Comparison of ENCODE assay signal across 8 cellular contexts in genomic region chr15:43492266-43492665, GRCh38. TPM values are rescaled to one million over a fixed set of nuclear protein-coding genes. Genes with fewer than 3 reads are reported as not detected.
DNase-seq lines count a peak whose midpoint lies in the region; ATAC-seq and TF ChIP-seq lines count a peak whose summit lies in the region.

No MANE protein-coding gene starts in this region.

- WGBS in lower leg skin, 2 donors = 7 to 11% methylated on average over 7 of the region's 7 CpGs

- peaks cover 33% of the 10 kb centered on the region for H3K4me1 Mint-ChIP-seq in activated naive CD4-positive, alpha-beta T cell treated with anti-CD3 and anti-CD28 coated beads, Interleukin-2, amount 10 ng/mL, durations not matched to agents 7 days and 5 days
- peaks cover 31% of the 10 kb centered on the region for H3K4me1 Mint-ChIP-seq in type B pancreatic cell (ENCODE audit: unreplicated experiment)

- no peaks in the 10 kb centered on the region for H3K9me3 Mint-ChIP-seq in activated naive CD4-positive, alpha-beta T cell treated with anti-CD3 and anti-CD28 coated beads, Interleukin-2, amount 10 ng/mL, durations not matched to agents 7 days and 5 days
- no peaks in the 10 kb centered on the region for H3K9me3 Mint-ChIP-seq in type B pancreatic cell

- H3K27ac Mint-ChIP-seq in activated naive CD4-positive, alpha-beta T cell treated with anti-CD3 and anti-CD28 coated beads, Interleukin-2, amount 10 ng/mL, durations not matched to agents 7 days and 5 days = peak overlapping the region; percentile 88
- H3K27ac Mint-ChIP-seq in type B pancreatic cell = peak overlapping the region; percentile 98

- peak overlapping the region; percentile 94 for H3K4me3 Mint-ChIP-seq in activated naive CD4-positive, alpha-beta T cell treated with anti-CD3 and anti-CD28 coated beads, Interleukin-2, amount 10 ng/mL, durations not matched to agents 7 days and 5 days
- H3K4me3 Mint-ChIP-seq in type B pancreatic cell = peak overlapping the region; percentile 99

- no peak for TF ChIP-seq POLR2A in lower leg skin (IDR thresholded peaks at IDR 0.05)

- no peaks in the 10 kb centered on the region for H3K27me3 Mint-ChIP-seq in activated naive CD4-positive, alpha-beta T cell treated with anti-CD3 and anti-CD28 coated beads, Interleukin-2, amount 10 ng/mL, durations not matched to agents 7 days and 5 days
- H3K27me3 Mint-ChIP-seq in type B pancreatic cell = no peaks in the 10 kb centered on the region

- H3K4me3 ChIP-seq in lower leg skin (ENCODE audit: low read depth, poor library complexity, severe bottlenecking) = peak overlapping the region; percentile 83

- CTCF ChIA-PET in activated naive CD4-positive, alpha-beta T cell treated with anti-CD3 and anti-CD28 coated beads, Interleukin-2, amount 10 ng/mL, durations not matched to agents 7 days and 5 days (lab: Charles Lee) = no interaction called here

- no peak for TF ChIP-seq CTCF in lower leg skin (IDR thresholded peaks at IDR 0.05)
- no peak for TF ChIP-seq CTCF in type B pancreatic cell (conservative IDR thresholded peaks at IDR 0.05)

- peak overlapping the region; percentile 84 for H3K27ac ChIP-seq in angular gyrus (ENCODE audit: low read depth, low read length)

- DNase-seq in activated naive CD4-positive, alpha-beta T cell treated with anti-CD3 and anti-CD28 coated beads, Interleukin-2, amount 10 ng/mL, durations not matched to agents 7 days and 5 days = no peak
- DNase-seq in activated naive CD4-positive, alpha-beta T cell treated with Interleukin-2 at 50 U/mL for 16 hours = no peak
- DNase-seq in lower leg skin (ENCODE audit: low spot score in 2 of 2) = no peak
- no peak for DNase-seq in type B pancreatic cell (ENCODE audit: extremely low spot score, unreplicated experiment)
- DNase-seq in NCI-H526 (lab: John Stamatoyannopoulos, UW) = no peak

- H3K36me3 Mint-ChIP-seq in activated naive CD4-positive, alpha-beta T cell treated with anti-CD3 and anti-CD28 coated beads, Interleukin-2, amount 10 ng/mL, durations not matched to agents 7 days and 5 days = peaks cover 21% of the 10 kb centered on the region
- peaks cover 25% of the 10 kb centered on the region for H3K36me3 Mint-ChIP-seq in type B pancreatic cell

- ATAC-seq in HG02763 (IDR thresholded peaks at IDR 0.05; ENCODE audit: unreplicated experiment) (no peak), HG02588 (IDR thresholded peaks at IDR 0.05; ENCODE audit: unreplicated experiment) (no peak)

- intact Hi-C loops in lower leg skin (cut with DNase I; ENCODE audit: low total_unique reads) = no loop called here

RNA-seq across cellular contexts. Expression of gene TP53BP1, which starts 0.7 kb away (rescaled TPM):
- total RNA-seq in lower leg skin = 10 to 100 TPM; 13.0 to 17.9 (median 16.9) TPM
- total RNA-seq in type B pancreatic cell (ENCODE audit: low replicate concordance) = 68.3 and 101 TPM in 2 replicates

RNA-seq across cellular contexts. Expression of gene MAP1A, which starts 25.1 kb away (rescaled TPM):
- total RNA-seq in lower leg skin (1 to 10 TPM; 2.3 to 6.7 (median 3.8) TPM), type B pancreatic cell (ENCODE audit: low replicate concordance) (6.0 and 18.2 TPM in 2 replicates)
